Comparison of ENCODE assay signal across 19 cellular contexts in genomic region chr2:24831216-24831615, GRCh38. TPM values are rescaled to one million over a fixed set of nuclear protein-coding genes. Genes with fewer than 3 reads are reported as not detected.
A peak's percentile ranks its signal among the peaks of the same experiment; 100 is the strongest.
DNase-seq lines count a peak whose midpoint lies in the region; ATAC-seq and TF ChIP-seq lines count a peak whose summit lies in the region.
"Had no signal": no experiment of that assay in that cellular context is flagged by ENCODE, and none has a peak within 500 bp of the region (broad histone marks: within the 10 kb centered on the region; RNA-seq: fewer than 3 reads in every experiment).

No MANE protein-coding gene starts in this region.

- intact Hi-C loops in activated T-helper 1 cell treated with anti-CD3 and anti-CD28 coated beads, Interleukin-12 subunit alpha, Interleukin-12 subunit beta, Interleukin-2, Interleukin-4 antibody, amounts not matched to agents 30 ng/mL and 10 ng/mL and 1 ng/mL, durations not matched to agents 14 hours and 24 hours and 36 hours (cut with micrococcal nuclease): no loop called here
- intact Hi-C loops in sciatic nerve (cut with DNase I): no loop called here

- H3K36me3 Mint-ChIP-seq in T-helper 2 cell treated with Interferon-gamma antibody and Interleukin-4, amounts not matched to agents 5 μg/mL and 100 μg/mL, for 36 hours (ENCODE audit: low read depth): peaks cover 14% of the 10 kb centered on the region
- peaks cover 7% of the 10 kb centered on the region for H3K36me3 Mint-ChIP-seq in activated T-helper 1 cell treated with anti-CD3 and anti-CD28 coated beads, Interleukin-12 subunit alpha, Interleukin-12 subunit beta, Interleukin-2, Interleukin-4 antibody, amounts not matched to agents 30 ng/mL and 10 ng/mL and 1 ng/mL, durations not matched to agents 14 hours and 24 hours and 36 hours (ENCODE audit: low read depth)
- H3K36me3 Mint-ChIP-seq in glutamatergic neuron (ENCODE audit: unreplicated experiment): peaks cover 10% of the 10 kb centered on the region

- no peak for TF ChIP-seq CTCF in glutamatergic neuron (IDR thresholded peaks at IDR 0.05; ENCODE audit: partially characterized antibody, unreplicated experiment)

- H3K27me3 Mint-ChIP-seq in T-helper 2 cell treated with Interferon-gamma antibody and Interleukin-4, amounts not matched to agents 5 μg/mL and 100 μg/mL, for 36 hours (ENCODE audit: low read depth): no peaks in the 10 kb centered on the region
- no peaks in the 10 kb centered on the region for H3K27me3 Mint-ChIP-seq in activated T-helper 1 cell treated with anti-CD3 and anti-CD28 coated beads, Interleukin-12 subunit alpha, Interleukin-12 subunit beta, Interleukin-2, Interleukin-4 antibody, amounts not matched to agents 30 ng/mL and 10 ng/mL and 1 ng/mL, durations not matched to agents 14 hours and 24 hours and 36 hours (ENCODE audit: insufficient read depth)
- H3K27me3 Mint-ChIP-seq in glutamatergic neuron (ENCODE audit: unreplicated experiment): peaks cover 13% of the 10 kb centered on the region
- H3K27me3 Mint-ChIP-seq: activated CD4-positive, alpha-beta T cell treated with anti-CD3 and anti-CD28 coated beads for 36 hours; memory B cell had no signal

- H3K4me1 Mint-ChIP-seq in T-helper 2 cell treated with Interferon-gamma antibody and Interleukin-4, amounts not matched to agents 5 μg/mL and 100 μg/mL, for 36 hours (ENCODE audit: low read depth): peaks cover 11% of the 10 kb centered on the region
- H3K4me1 Mint-ChIP-seq in activated T-helper 1 cell treated with anti-CD3 and anti-CD28 coated beads, Interleukin-12 subunit alpha, Interleukin-12 subunit beta, Interleukin-2, Interleukin-4 antibody, amounts not matched to agents 30 ng/mL and 10 ng/mL and 1 ng/mL, durations not matched to agents 14 hours and 24 hours and 36 hours (ENCODE audit: low read depth): peaks cover 12% of the 10 kb centered on the region
- H3K4me1 Mint-ChIP-seq in glutamatergic neuron (ENCODE audit: low read depth, unreplicated experiment): peaks cover 26% of the 10 kb centered on the region

- no peaks in the 10 kb centered on the region for H3K9me3 Mint-ChIP-seq in T-helper 2 cell treated with Interferon-gamma antibody and Interleukin-4, amounts not matched to agents 5 μg/mL and 100 μg/mL, for 36 hours
- no peaks in the 10 kb centered on the region for H3K9me3 Mint-ChIP-seq in activated T-helper 1 cell treated with anti-CD3 and anti-CD28 coated beads, Interleukin-12 subunit alpha, Interleukin-12 subunit beta, Interleukin-2, Interleukin-4 antibody, amounts not matched to agents 30 ng/mL and 10 ng/mL and 1 ng/mL, durations not matched to agents 14 hours and 24 hours and 36 hours
- peaks cover 9% of the 10 kb centered on the region for H3K9me3 Mint-ChIP-seq in glutamatergic neuron (ENCODE audit: unreplicated experiment)
- H3K9me3 Mint-ChIP-seq: memory B cell had no signal

- H3K4me3 Mint-ChIP-seq in T-helper 2 cell treated with Interferon-gamma antibody and Interleukin-4, amounts not matched to agents 5 μg/mL and 100 μg/mL, for 36 hours: no peak overlapping the region
- no peak overlapping the region for H3K4me3 Mint-ChIP-seq in activated T-helper 1 cell treated with anti-CD3 and anti-CD28 coated beads, Interleukin-12 subunit alpha, Interleukin-12 subunit beta, Interleukin-2, Interleukin-4 antibody, amounts not matched to agents 30 ng/mL and 10 ng/mL and 1 ng/mL, durations not matched to agents 14 hours and 24 hours and 36 hours
- no peak overlapping the region for H3K4me3 Mint-ChIP-seq in glutamatergic neuron (ENCODE audit: unreplicated experiment)
- H3K4me3 Mint-ChIP-seq: activated CD4-positive, alpha-beta T cell treated with anti-CD3 and anti-CD28 coated beads for 36 hours; memory B cell had no signal

- DNase-seq in T-helper 2 cell treated with Interferon-gamma antibody and Interleukin-4, amounts not matched to agents 5 μg/mL and 100 μg/mL, for 36 hours (ENCODE audit: low spot score): no peak
- DNase-seq in T-helper 2 cell (no peak), glutamatergic neuron (no peak), sciatic nerve (ENCODE audit: low spot score) (peak; percentile 53), cortex of kidney (lab: John Stamatoyannopoulos, UW) (no peak)
- no peak for DNase-seq in activated T-helper 1 cell treated with anti-CD3 and anti-CD28 coated beads, Interleukin-12 subunit alpha, Interleukin-12 subunit beta, Interleukin-2, Interleukin-4 antibody, amounts not matched to agents 30 ng/mL and 10 ng/mL and 1 ng/mL, durations not matched to agents 14 hours and 24 hours and 36 hours (ENCODE audit: low spot score)
- DNase-seq in stimulated activated CD4-positive, alpha-beta T cell treated with anti-CD3 and anti-CD28 coated beads, Interleukin-4, amount 100 ng/mL, for 4 hours: no peak
- DNase-seq: activated CD4-positive, alpha-beta T cell treated with anti-CD3 and anti-CD28 coated beads for 36 hours; activated naive CD4-positive, alpha-beta T cell; brain microvascular endothelial cell; effector CD8-positive, alpha-beta T cell; Kasumi-1; NCI-H1436; SIG-M5; stimulated activated naive CD4-positive, alpha-beta T cell had no signal

- ATAC-seq in sciatic nerve (no peak), esophagus mucosa (no peak)
- ATAC-seq: activated CD4-positive, alpha-beta T cell treated with anti-CD3 and anti-CD28 coated beads for 36 hours; HCT116; Panc1 had no signal

- peak overlapping the region; percentile 26 for H3K27ac Mint-ChIP-seq in T-helper 2 cell treated with Interferon-gamma antibody and Interleukin-4, amounts not matched to agents 5 μg/mL and 100 μg/mL, for 36 hours
- H3K27ac Mint-ChIP-seq in activated T-helper 1 cell treated with anti-CD3 and anti-CD28 coated beads, Interleukin-12 subunit alpha, Interleukin-12 subunit beta, Interleukin-2, Interleukin-4 antibody, amounts not matched to agents 30 ng/mL and 10 ng/mL and 1 ng/mL, durations not matched to agents 14 hours and 24 hours and 36 hours: peak overlapping the region; percentile 31
- H3K27ac Mint-ChIP-seq in glutamatergic neuron (ENCODE audit: unreplicated experiment): peak overlapping the region; percentile 48
- H3K27ac Mint-ChIP-seq: activated CD4-positive, alpha-beta T cell treated with anti-CD3 and anti-CD28 coated beads for 36 hours; memory B cell had no signal

RNA-seq across cellular contexts. Expression of gene CENPO, which starts 38.0 kb away (rescaled TPM):
- total RNA-seq in activated T-helper 1 cell treated with anti-CD3 and anti-CD28 coated beads, Interleukin-12 subunit alpha, Interleukin-12 subunit beta, Interleukin-2, Interleukin-4 antibody, amounts not matched to agents 30 ng/mL and 10 ng/mL and 1 ng/mL, durations not matched to agents 14 hours and 24 hours and 36 hours: 44.7 and 48.3 TPM in 2 replicates
- total RNA-seq in glutamatergic neuron (ENCODE audit: unreplicated experiment) (26.5 TPM), sciatic nerve (3.7 TPM), esophagus mucosa (8.7 TPM)

RNA-seq across cellular contexts. Expression of gene PTRHD1, which starts 38.0 kb away (rescaled TPM):
- 16.5 and 17.3 TPM in 2 replicates for total RNA-seq in activated T-helper 1 cell treated with anti-CD3 and anti-CD28 coated beads, Interleukin-12 subunit alpha, Interleukin-12 subunit beta, Interleukin-2, Interleukin-4 antibody, amounts not matched to agents 30 ng/mL and 10 ng/mL and 1 ng/mL, durations not matched to agents 14 hours and 24 hours and 36 hours
- total RNA-seq in glutamatergic neuron (ENCODE audit: unreplicated experiment) (25.2 TPM), sciatic nerve (14.7 TPM), esophagus mucosa (34.9 TPM)
